In the genomic region with DNA sequence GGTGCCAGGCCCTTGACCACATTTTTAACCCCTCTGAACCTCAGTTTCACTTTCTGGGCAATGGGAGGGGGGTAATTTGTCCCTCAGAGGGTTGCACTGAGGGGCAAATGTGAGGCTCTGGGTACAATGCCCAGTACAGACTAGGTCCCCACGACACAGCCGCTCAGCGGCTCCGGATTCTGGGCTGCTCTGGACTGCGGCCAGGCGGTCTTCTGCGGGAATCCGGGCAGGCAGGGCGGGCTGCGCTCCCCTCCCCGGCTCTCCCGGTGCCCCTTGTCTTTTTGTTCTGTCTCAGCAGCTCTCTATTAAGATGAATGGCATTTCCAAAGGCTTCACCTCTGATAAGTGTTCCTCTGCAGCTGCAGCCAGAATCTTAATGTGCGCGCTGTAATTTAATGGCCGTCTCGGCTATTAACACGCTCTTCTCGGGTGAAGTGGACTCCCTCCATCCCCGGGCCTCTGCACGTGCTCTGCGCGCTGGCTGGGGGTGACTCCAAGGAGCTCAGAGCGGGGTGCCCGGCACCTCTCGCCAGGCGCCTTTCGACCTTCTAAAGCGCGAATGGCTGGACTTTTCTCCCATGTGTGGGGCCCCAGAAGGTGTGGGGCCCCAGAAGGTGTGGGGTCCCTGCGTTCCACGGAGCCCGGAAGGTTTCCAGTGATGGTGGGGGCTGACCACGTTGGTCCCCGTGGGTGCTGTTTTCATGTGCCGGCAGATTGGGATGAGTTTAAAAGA, we compare ENCODE assay signal across 1 cellular context.
TF ChIP-seq lines count a peak whose summit lies in the region.

No MANE protein-coding gene starts in this region.

TF ChIP-seq in WTC11, 78 proteins besides CTCF, POLR2A, EP300 and RAD21 (continued from another document):
- TF ChIP-seq, protein P1, sequence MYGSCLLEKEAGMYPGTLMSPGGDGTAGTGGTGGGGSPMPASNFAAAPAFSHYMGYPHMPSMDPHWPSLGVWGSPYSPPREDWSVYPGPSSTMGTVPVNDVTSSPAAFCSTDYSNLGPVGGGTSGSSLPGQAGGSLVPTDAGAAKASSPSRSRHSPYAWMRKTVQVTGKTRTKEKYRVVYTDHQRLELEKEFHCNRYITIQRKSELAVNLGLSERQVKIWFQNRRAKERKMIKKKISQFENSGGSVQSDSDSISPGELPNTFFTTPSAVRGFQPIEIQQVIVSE (CRISPR knock-in tag; IDR thresholded peaks at IDR 0.05; ENCODE audit: borderline replicate concordance): no peak
TF ChIP-seq in WTC11: peak in this region for 0.
